8 cellular contexts compared by ENCODE assay signal in genomic region chr14:81219210-81219820, GRCh38. TPM values are rescaled to one million over a fixed set of nuclear protein-coding genes. Genes with fewer than 3 reads are reported as not detected.
DNase-seq lines count a peak whose midpoint lies in the region; ATAC-seq and TF ChIP-seq lines count a peak whose summit lies in the region.

No MANE protein-coding gene starts in this region.

- H3K36me3 Mint-ChIP-seq in T-helper 17 cell (ENCODE audit: low read depth) (peaks cover 5% of the 10 kb centered on the region), progenitor cell of endocrine pancreas (ENCODE audit: insufficient read depth) (peaks cover 10% of the 10 kb centered on the region)

- H3K4me3 ChIP-seq in left ventricle myocardium inferior: peak overlapping the region; percentile 80

- H3K27me3 ChIP-seq in left ventricle myocardium inferior (ENCODE audit: low read depth): no peaks in the 10 kb centered on the region

- H3K27ac Mint-ChIP-seq in T-helper 17 cell (peak overlapping the region; percentile 100), progenitor cell of endocrine pancreas (peak overlapping the region; percentile 99)

- peaks cover 20% of the 10 kb centered on the region for H3K36me3 ChIP-seq in left ventricle myocardium inferior

- H3K27me3 Mint-ChIP-seq in T-helper 17 cell (peaks cover 6% of the 10 kb centered on the region), progenitor cell of endocrine pancreas (no peaks in the 10 kb centered on the region)

- peaks cover 36% of the 10 kb centered on the region for H3K4me1 ChIP-seq in left ventricle myocardium inferior

- TF ChIP-seq CTCF in left ventricle myocardium inferior (IDR thresholded peaks at IDR 0.05; ENCODE audit: borderline replicate concordance): no peak
- TF ChIP-seq CTCF in progenitor cell of endocrine pancreas (IDR thresholded peaks at IDR 0.05; ENCODE audit: unreplicated experiment): no peak

- H3K9me3 ChIP-seq in T-helper 17 cell (ENCODE audit: control insufficient read depth, low read length, poor library complexity, severe bottlenecking) (no peaks in the 10 kb centered on the region), left ventricle myocardium inferior (replicated peaks) (no peaks in the 10 kb centered on the region)

- H3K27ac ChIP-seq in angular gyrus (ENCODE audit: low read depth, low read length) (peak overlapping the region; percentile 97), left ventricle myocardium inferior (replicated peaks) (peak overlapping the region; percentile 96)

- H3K4me1 Mint-ChIP-seq in T-helper 17 cell (peaks cover 23% of the 10 kb centered on the region), progenitor cell of endocrine pancreas (ENCODE audit: low read depth) (peaks cover 27% of the 10 kb centered on the region)

- H3K9me3 Mint-ChIP-seq in progenitor cell of endocrine pancreas (ENCODE audit: low read depth): no peaks in the 10 kb centered on the region

- peak; percentile 100 for DNase-seq in NCI-H1694 treated with DMSO at 0.1 percent for 48 hours (lab: John Stamatoyannopoulos, UW)
- peak; percentile 71 to 88 (median 78) for DNase-seq in T-helper 17 cell
- DNase-seq in left ventricle myocardium inferior: peak; percentile 89
- peak; percentile 86 for DNase-seq in progenitor cell of endocrine pancreas (ENCODE audit: low spot score, unreplicated experiment)
- peak; percentile 95 for DNase-seq in ureter (ENCODE audit: low spot score)

- ATAC-seq in GM18499 (IDR thresholded peaks at IDR 0.05; ENCODE audit: insufficient read depth, unreplicated experiment) (peak; percentile 62), HG02938 (IDR thresholded peaks at IDR 0.05; ENCODE audit: unreplicated experiment) (peak; percentile 56), T-helper 17 cell (peak; percentile 67)

- H3K4me3 Mint-ChIP-seq in T-helper 17 cell (peak overlapping the region; percentile 97), progenitor cell of endocrine pancreas (ENCODE audit: low read depth) (peak overlapping the region; percentile 97)

- intact Hi-C loops in left ventricle myocardium inferior (cut with micrococcal nuclease): no loop called here

RNA-seq across cellular contexts. Expression of gene GTF2A1, which starts 1.4 kb away (rescaled TPM):
- 10 to 100 TPM; 21.4 to 22.4 TPM for total RNA-seq in T-helper 17 cell
- total RNA-seq in left ventricle myocardium inferior: 20.8 TPM
- total RNA-seq in progenitor cell of endocrine pancreas: 29.7 and 33.4 TPM in 2 replicates
- 33.9 TPM for total RNA-seq in ureter

Comparison
In these comparisons a context has a peak if more than half of its experiments do, and no peak if none do; other contexts are left out.
1. Peak in every context shown above with its lines: DNase-seq, ATAC-seq, H3K4me3 ChIP-seq and H3K27ac ChIP-seq.